ENCODE assay signal across 19 cellular contexts in genomic region chr14:92386165-92386564, GRCh38.
"Had no signal": no experiment of that assay in that cellular context is flagged by ENCODE, and none has a peak within 500 bp of the region (broad histone marks: within the 10 kb centered on the region; RNA-seq: fewer than 3 reads in every experiment).

No MANE protein-coding gene starts in this region.

- H3K4me3 ChIP-seq: hepatocyte, sigmoid colon, skin epidermis, stomach, thoracic aorta, transverse colon, uterus had no signal

- ATAC-seq: foreskin keratinocyte had no signal

- H3K4me2 ChIP-seq: hepatocyte had no signal

- H2AFZ ChIP-seq: hepatocyte had no signal

- H3K27ac ChIP-seq: foreskin keratinocyte, hepatocyte, sigmoid colon, skin epidermis, thoracic aorta, transverse colon, uterus had no signal

- H3K79me2 ChIP-seq: hepatocyte had no signal

- H3K36me3 ChIP-seq: sigmoid colon, stomach, thoracic aorta, transverse colon, uterus had no signal

- H3K4me1 ChIP-seq: foreskin keratinocyte, sigmoid colon, stomach, transverse colon, uterus had no signal

- FAIRE-seq: colon, kidney had no signal

- H3K9me3 ChIP-seq: sigmoid colon, thoracic aorta, transverse colon, uterus had no signal

- DNase-seq: dermis blood vessel endothelial cell; erythroblast; foreskin keratinocyte; head of caudate nucleus; kidney; mesendoderm; naive B cell; posterior cingulate gyrus; sigmoid colon; stimulated activated CD4-positive, alpha-beta T cell treated with anti-CD3 and anti-CD28 coated beads, Interleukin-12 subunit alpha, Interleukin-12 subunit beta, amount 100 ng/mL, for 4 hours; stimulated activated naive CD4-positive, alpha-beta T cell; stomach; substantia nigra; transverse colon; uterus had no signal

- H3K27me3 ChIP-seq: hepatocyte, sigmoid colon, transverse colon, uterus had no signal
